ENCODE assay signal across 8 cellular contexts in genomic region chr19:40608957-40609356, GRCh38. TPM values are rescaled to one million over a fixed set of nuclear protein-coding genes. Genes with fewer than 3 reads are reported as not detected.
DNase-seq lines count a peak whose midpoint lies in the region; ATAC-seq, FAIRE-seq and TF ChIP-seq lines count a peak whose summit lies in the region.

No MANE protein-coding gene starts in this region.

- H2AFZ ChIP-seq in keratinocyte (ENCODE audit: control insufficient read depth, low read length), result no peak overlapping the region

- peak overlapping the region; percentile 73 for H3K4me2 ChIP-seq in keratinocyte (ENCODE audit: control insufficient read depth, extremely low read depth, insufficient read depth, low read depth, low read length)

- no peak for ATAC-seq in activated CD8-positive, alpha-beta T cell treated with anti-CD3 and anti-CD28 coated beads for 36 hours

- DNase-seq in activated naive CD4-positive, alpha-beta T cell treated with anti-CD3 and anti-CD28 coated beads for 36 hours, result no peak
- DNase-seq in activated naive CD4-positive, alpha-beta T cell (lab: John Stamatoyannopoulos, UW), result no peak
- DNase-seq in activated CD8-positive, alpha-beta T cell treated with anti-CD3 and anti-CD28 coated beads for 36 hours, result no peak
- DNase-seq in keratinocyte (ENCODE audit: low read depth, low spot score) (no peak), transverse colon (no peak), ureter (ENCODE audit: low spot score) (no peak), NCI-H1417 treated with DMSO at 0.1 percent for 48 hours (lab: John Stamatoyannopoulos, UW) (no peak), cerebellar nuclear complex (lab: John Stamatoyannopoulos, UW) (no peak)

- H3K4me3 ChIP-seq in keratinocyte (ENCODE audit: control insufficient read depth in 2 of 3, extremely low read depth in 1 of 3, insufficient read depth in 2 of 3, low read depth in 1 of 3, low read length in 3 of 3) (peak overlapping the region in 1 of 3 experiments; percentile 65), transverse colon (peak overlapping the region in 2 of 4 donors; percentile 41 to 54)

- CTCF ChIA-PET in activated naive CD4-positive, alpha-beta T cell treated with anti-CD3 and anti-CD28 coated beads for 36 hours (lab: Charles Lee), result interaction anchor here (2.3 kb wide), 1 partner anchor 26 kb away, joined by 9 read pairs; no protein-coding TSS in a partner anchor
- CTCF ChIA-PET in activated CD8-positive, alpha-beta T cell treated with anti-CD3 and anti-CD28 coated beads for 36 hours (lab: Charles Lee), result interaction anchor here (1.5 to 3.1 kb wide), 3 partner anchors 9 to 169 kb away, joined by 5 to 17 read pairs (median 16); partner anchors contain the start of genes LTBP4 and RAB4B

- H3K27ac ChIP-seq in keratinocyte (ENCODE audit: control insufficient read depth, insufficient read depth, low read length), result no peak overlapping the region
- H3K27ac ChIP-seq in transverse colon, result peak overlapping the region; percentile 88 to 91 (median 90)

- H3K36me3 ChIP-seq in keratinocyte (ENCODE audit: control insufficient read depth in 2 of 2, extremely low read depth in 1 of 2, insufficient read depth in 2 of 2, low read length in 2 of 2) (no peaks in the 10 kb centered on the region), transverse colon (no peaks in the 10 kb centered on the region)

- H3K27me3 ChIP-seq in keratinocyte (ENCODE audit: control insufficient read depth, extremely low read depth, insufficient read depth, low read length), result no peaks in the 10 kb centered on the region
- H3K27me3 ChIP-seq in transverse colon, result no peaks in the 10 kb centered on the region

- dilution Hi-C loops in keratinocyte (cut with MboI; ENCODE audit: extremely low pct_ligation_motif_present, low sequenced_read_pairs), result no loop called here

- peaks cover 42% of the 10 kb centered on the region for H3K4me1 ChIP-seq in keratinocyte (ENCODE audit: control insufficient read depth, extremely low read depth, insufficient read depth, low read length)
- peaks cover 31 to 86% (median 73%) of the 10 kb centered on the region in 4 donors for H3K4me1 ChIP-seq in transverse colon

- peaks cover 8% of the 10 kb centered on the region for H3K79me2 ChIP-seq in keratinocyte (ENCODE audit: control insufficient read depth, insufficient read depth, low read length)

- peak overlapping the region; percentile 91 for H3K27ac Mint-ChIP-seq in activated naive CD4-positive, alpha-beta T cell treated with anti-CD3 and anti-CD28 coated beads for 36 hours
- H3K27ac Mint-ChIP-seq in activated CD8-positive, alpha-beta T cell treated with anti-CD3 and anti-CD28 coated beads for 36 hours, result peak overlapping the region; percentile 98

- peaks cover under 1% of the 10 kb centered on the region for H3K36me3 Mint-ChIP-seq in activated naive CD4-positive, alpha-beta T cell treated with anti-CD3 and anti-CD28 coated beads for 36 hours (ENCODE audit: low read depth)
- H3K36me3 Mint-ChIP-seq in activated CD8-positive, alpha-beta T cell treated with anti-CD3 and anti-CD28 coated beads for 36 hours (ENCODE audit: low read depth), result peaks cover 4% of the 10 kb centered on the region

- intact Hi-C loops in activated naive CD4-positive, alpha-beta T cell treated with anti-CD3 and anti-CD28 coated beads for 36 hours (cut with micrococcal nuclease), result no loop called here
- intact Hi-C loops in activated CD8-positive, alpha-beta T cell treated with anti-CD3 and anti-CD28 coated beads for 36 hours (cut with micrococcal nuclease), result no loop called here
- intact Hi-C loops in transverse colon (cut with DNase I; ENCODE audit: low total_unique reads), result no loop called here

- peaks cover 72% of the 10 kb centered on the region for H3K4me1 Mint-ChIP-seq in activated naive CD4-positive, alpha-beta T cell treated with anti-CD3 and anti-CD28 coated beads for 36 hours (ENCODE audit: low read depth)
- peaks cover 61% of the 10 kb centered on the region for H3K4me1 Mint-ChIP-seq in activated CD8-positive, alpha-beta T cell treated with anti-CD3 and anti-CD28 coated beads for 36 hours (ENCODE audit: low read depth)

- H3K9me1 ChIP-seq in keratinocyte (ENCODE audit: control insufficient read depth, extremely low read depth, insufficient read depth, low read length), result no peaks in the 10 kb centered on the region

- no peak overlapping the region for H3K9ac ChIP-seq in keratinocyte (ENCODE audit: control insufficient read depth, extremely low read depth, insufficient read depth, low read length)

- POLR2A ChIA-PET in activated CD8-positive, alpha-beta T cell treated with anti-CD3 and anti-CD28 coated beads for 36 hours (lab: Charles Lee), result interaction anchor here (0.5 to 1.6 kb wide), 4 partner anchors 9 to 61 kb away, joined by 3 to 5 read pairs (median 4); no protein-coding TSS in a partner anchor

- no peaks in the 10 kb centered on the region for H3K9me3 Mint-ChIP-seq in activated naive CD4-positive, alpha-beta T cell treated with anti-CD3 and anti-CD28 coated beads for 36 hours
- H3K9me3 Mint-ChIP-seq in activated CD8-positive, alpha-beta T cell treated with anti-CD3 and anti-CD28 coated beads for 36 hours, result no peaks in the 10 kb centered on the region

- H3K4me3 Mint-ChIP-seq in activated naive CD4-positive, alpha-beta T cell treated with anti-CD3 and anti-CD28 coated beads for 36 hours, result peak overlapping the region; percentile 89
- peak overlapping the region; percentile 80 for H3K4me3 Mint-ChIP-seq in activated CD8-positive, alpha-beta T cell treated with anti-CD3 and anti-CD28 coated beads for 36 hours

- TF ChIP-seq EP300 in transverse colon (IDR thresholded peaks at IDR 0.05; ENCODE audit: low read depth), result no peak

- in situ Hi-C loops in transverse colon (cut with MboI; ENCODE audit: low pct_ligation_motif_present in 1 of 4, low pct_unique_long_range_greater_than_20kb in 1 of 4, low sequenced_read_pairs in 3 of 4), result no loop called here

- no peak for FAIRE-seq in keratinocyte (lab: Jason Lieb, UNC)

- WGBS in transverse colon (ENCODE audit: low coverage in 1 of 2), 2 donors, result 69 to 80% methylated on average over 4 of the region's 4 CpGs

- no peaks in the 10 kb centered on the region for H4K20me1 ChIP-seq in keratinocyte (ENCODE audit: control insufficient read depth, extremely low read depth, insufficient read depth, low read length)

- no peak for TF ChIP-seq POLR2A in transverse colon (IDR thresholded peaks at IDR 0.05)

- TF ChIP-seq CTCF in activated CD8-positive, alpha-beta T cell treated with anti-CD3 and anti-CD28 coated beads for 36 hours (IDR thresholded peaks at IDR 0.05), result no peak
- TF ChIP-seq CTCF in keratinocyte (optimal IDR thresholded peaks at IDR 0.05 in 1 of 3, IDR thresholded peaks at IDR 0.05 in 1 of 3, conservative IDR thresholded peaks at IDR 0.05 in 1 of 3; ENCODE audit: extremely low read depth in 1 of 3, insufficient read depth in 2 of 3, low read length in 3 of 3) (no peak), transverse colon (IDR thresholded peaks at IDR 0.05) (no peak)

- no peaks in the 10 kb centered on the region for H3K27me3 Mint-ChIP-seq in activated naive CD4-positive, alpha-beta T cell treated with anti-CD3 and anti-CD28 coated beads for 36 hours (ENCODE audit: low read depth)
- H3K27me3 Mint-ChIP-seq in activated CD8-positive, alpha-beta T cell treated with anti-CD3 and anti-CD28 coated beads for 36 hours, result no peaks in the 10 kb centered on the region

- H3K9me3 ChIP-seq in keratinocyte (ENCODE audit: control insufficient read depth, low read depth, low read length) (no peaks in the 10 kb centered on the region), transverse colon (no peaks in the 10 kb centered on the region)

RNA-seq across cellular contexts. Expression of gene LTBP4, which starts 7.8 kb away (rescaled TPM):
- total RNA-seq in activated naive CD4-positive, alpha-beta T cell treated with anti-CD3 and anti-CD28 coated beads for 36 hours, result 100 to 1,000 TPM; 147 to 153 TPM
- 100 to 1,000 TPM; 117 to 121 TPM for total RNA-seq in activated CD8-positive, alpha-beta T cell treated with anti-CD3 and anti-CD28 coated beads for 36 hours
- polyA plus RNA-seq in keratinocyte, result 25.9 to 48.0 TPM (median 29.6 TPM) in 3 replicates
- polyA plus RNA-seq in keratinocyte (2011; ENCODE audit: low read depth), result 18.4 TPM
- 16.2 and 40.9 TPM in 2 replicates for polyA plus RNA-seq in keratinocyte (2011; cell fraction: cytosol; rRNA removed)
- polyA plus RNA-seq in keratinocyte (2011; cell fraction: nucleus; rRNA removed), result 171 and 248 TPM in 2 replicates
- 67.3 and 104 TPM in 2 replicates for polyA plus RNA-seq in keratinocyte (2012; ENCODE audit: low replicate concordance)
- polyA minus RNA-seq in keratinocyte, result 23.7 to 113 TPM (median 33.0 TPM) in 3 replicates
- 63.9 TPM for polyA minus RNA-seq in keratinocyte (2011; cell fraction: cytosol; rRNA and poly(A)+ RNA removed)
- 56.5 and 60.9 TPM in 2 replicates for polyA minus RNA-seq in keratinocyte (2011; cell fraction: nucleus; rRNA and poly(A)+ RNA removed)
- total RNA-seq in transverse colon (100 to 1,000 TPM; 122 to 477 (median 253) TPM), ureter (239 TPM)

RNA-seq across cellular contexts. Expression of gene SHKBP1, which starts 32.3 kb away (rescaled TPM):
- 10 to 100 TPM; 90.1 to 99.4 TPM for total RNA-seq in activated naive CD4-positive, alpha-beta T cell treated with anti-CD3 and anti-CD28 coated beads for 36 hours
- total RNA-seq in activated CD8-positive, alpha-beta T cell treated with anti-CD3 and anti-CD28 coated beads for 36 hours, result 10 to 100 TPM; 82.8 to 89.3 TPM
- 20.2 to 41.3 TPM (median 27.2 TPM) in 3 replicates for polyA plus RNA-seq in keratinocyte
- polyA plus RNA-seq in keratinocyte (2011; ENCODE audit: low read depth), result 27.1 TPM
- 25.3 and 42.4 TPM in 2 replicates for polyA plus RNA-seq in keratinocyte (2011; cell fraction: cytosol; rRNA removed)
- polyA plus RNA-seq in keratinocyte (2011; cell fraction: nucleus; rRNA removed), result 36.2 and 53.8 TPM in 2 replicates
- 45.0 and 60.3 TPM in 2 replicates for polyA plus RNA-seq in keratinocyte (2012; ENCODE audit: low replicate concordance)
- 50.2 to 86.6 TPM (median 52.0 TPM) in 3 replicates for polyA minus RNA-seq in keratinocyte
- 144 TPM for polyA minus RNA-seq in keratinocyte (2011; cell fraction: cytosol; rRNA and poly(A)+ RNA removed)
- 31.9 and 39.0 TPM in 2 replicates for polyA minus RNA-seq in keratinocyte (2011; cell fraction: nucleus; rRNA and poly(A)+ RNA removed)
- 100 to 1,000 TPM in 1 of 4 donors, 10 to 100 TPM in 3; 58.7 to 111 (median 60.9) TPM for total RNA-seq in transverse colon
- total RNA-seq in ureter, result 61.2 TPM
